In genomic region chr5:67246108-67246507, GRCh38 we compare ENCODE assay signal across 8 cellular contexts. TPM values are rescaled to one million over a fixed set of nuclear protein-coding genes. Genes with fewer than 3 reads are reported as not detected.
A peak's percentile ranks its signal among the peaks of the same experiment; 100 is the strongest.
DNase-seq lines count a peak whose midpoint lies in the region; ATAC-seq and TF ChIP-seq lines count a peak whose summit lies in the region.

No MANE protein-coding gene starts in this region.

- CTCF ChIA-PET in PC-3 (lab: Charles Lee): interaction anchor here (0.6 to 1.0 kb wide), 4 partner anchors 25 to 1007 kb away, joined by 3 to 6 read pairs (median 4); partner anchors contain the start of gene PIK3R1

- TF ChIP-seq POLR2A in lower leg skin (IDR thresholded peaks at IDR 0.05): no peak

- H3K4me3 ChIP-seq in DOHH2 (ENCODE audit: low read length) (no peak overlapping the region), PC-3 (ENCODE audit: low read length) (no peak overlapping the region), dorsolateral prefrontal cortex (no peak overlapping the region), lower lobe of right lung (no peak overlapping the region), lower leg skin (ENCODE audit: low read depth, poor library complexity, severe bottlenecking) (no peak overlapping the region)

- DNase-seq in Kasumi-1 (lab: John Stamatoyannopoulos, UW) (peak; percentile 79 to 80), PC-3 (peak; percentile 70), dorsolateral prefrontal cortex (peak in 1 of 10 donors; percentile 40), lower lobe of right lung (no peak), lower leg skin (ENCODE audit: low spot score in 2 of 2) (no peak)

- H3F3A ChIP-seq in DOHH2 (ENCODE audit: control insufficient read depth, insufficient read depth) (no peaks in the 10 kb centered on the region), PC-3 (ENCODE audit: low read length, unreplicated experiment) (no peaks in the 10 kb centered on the region)

- 0 to 1% methylated on average over 2 of the region's 2 CpGs for WGBS in lower leg skin, 2 donors

- BruUV-seq in PC-3 (replicated peaks; lab: Mats Ljungman, UMichigan): no TSS peak

- H4K20me1 ChIP-seq in DOHH2 (ENCODE audit: control insufficient read depth, insufficient read depth, low read depth, low read length) (no peaks in the 10 kb centered on the region), PC-3 (ENCODE audit: low read length) (no peaks in the 10 kb centered on the region)

- no peaks in the 10 kb centered on the region for H3K9me2 ChIP-seq in DOHH2 (replicated peaks; ENCODE audit: control insufficient read depth, low read length)
- no peaks in the 10 kb centered on the region for H3K9me2 ChIP-seq in PC-3 (replicated peaks; ENCODE audit: low read length)

- TF ChIP-seq CTCF in DOHH2 (IDR thresholded peaks at IDR 0.05; ENCODE audit: low read depth, low read length, poor library complexity, severe bottlenecking) (peak; percentile 83), PC-3 (conservative IDR thresholded peaks at IDR 0.05; ENCODE audit: low read depth, low read length) (peak; percentile 79), dorsolateral prefrontal cortex (IDR thresholded peaks at IDR 0.05 in 54 of 56, conservative IDR thresholded peaks at IDR 0.05 in 2 of 56; ENCODE audit: low read depth in 1 of 56, partially characterized antibody in 56 of 56) (peak; percentile 74 to 100 (median 90)), lower lobe of right lung (IDR thresholded peaks at IDR 0.05) (peak; percentile 76), lower leg skin (IDR thresholded peaks at IDR 0.05) (no peak)

- H3K36me3 ChIP-seq in DOHH2 (ENCODE audit: control insufficient read depth, low read length) (no peaks in the 10 kb centered on the region), PC-3 (ENCODE audit: low read depth, low read length) (no peaks in the 10 kb centered on the region), lower lobe of right lung (no peaks in the 10 kb centered on the region)

- peak; percentile 28; the same call in 1 of the 2 replicates for ATAC-seq in PC-3
- ATAC-seq in lower lobe of right lung: peak; percentile 49 to 78
- ATAC-seq in HG03025 (IDR thresholded peaks at IDR 0.05; ENCODE audit: low FRiP score, unreplicated experiment): no peak
- no peak for ATAC-seq in HG02973 (IDR thresholded peaks at IDR 0.05; ENCODE audit: unreplicated experiment)

- H3K4me1 ChIP-seq in DOHH2 (ENCODE audit: control insufficient read depth, low read length) (no peaks in the 10 kb centered on the region), PC-3 (ENCODE audit: insufficient read depth, low read length) (no peaks in the 10 kb centered on the region), lower lobe of right lung (peaks cover 37% of the 10 kb centered on the region)

- no peaks in the 10 kb centered on the region for H3K27me3 ChIP-seq in DOHH2 (ENCODE audit: control insufficient read depth, low read length)
- H3K27me3 ChIP-seq in PC-3 (ENCODE audit: low read length): no peaks in the 10 kb centered on the region
- no peaks in the 10 kb centered on the region for H3K27me3 ChIP-seq in dorsolateral prefrontal cortex
- H3K27me3 ChIP-seq in lower lobe of right lung (ENCODE audit: low read depth): no peaks in the 10 kb centered on the region

- H3K9me3 ChIP-seq in DOHH2 (ENCODE audit: control insufficient read depth, insufficient read depth, low read length): no peaks in the 10 kb centered on the region
- H3K9me3 ChIP-seq in PC-3 (ENCODE audit: low read length): no peaks in the 10 kb centered on the region
- no peaks in the 10 kb centered on the region for H3K9me3 ChIP-seq in lower lobe of right lung

- no peak overlapping the region for H2AFZ ChIP-seq in PC-3 (ENCODE audit: low read length)

- H3K27ac ChIP-seq in DOHH2 (ENCODE audit: low read depth, low read length): no peak overlapping the region
- no peak overlapping the region for H3K27ac ChIP-seq in PC-3 (ENCODE audit: low read length)
- H3K27ac ChIP-seq in dorsolateral prefrontal cortex: peak overlapping the region in 58 of 59 donors; percentile 18 to 96 (median 81)
- peak overlapping the region; percentile 10 for H3K27ac ChIP-seq in lower lobe of right lung

- POLR2A ChIA-PET in PC-3 (lab: Charles Lee; ENCODE audit: unreplicated experiment): no interaction called here

- H3K4me2 ChIP-seq in DOHH2 (ENCODE audit: low read length) (no peak overlapping the region), PC-3 (ENCODE audit: low read length) (no peak overlapping the region)

- no peaks in the 10 kb centered on the region for H3K79me2 ChIP-seq in DOHH2 (ENCODE audit: control insufficient read depth, low read length)
- H3K79me2 ChIP-seq in PC-3 (ENCODE audit: low read length): no peaks in the 10 kb centered on the region

- H3K9ac ChIP-seq in PC-3 (ENCODE audit: low read length): no peak overlapping the region

- intact Hi-C loops in PC-3 (cut with micrococcal nuclease) (loop anchor here (1.0 to 5.0 kb wide), 2 partner anchors 1006 to 1026 kb away; no protein-coding TSS in a partner anchor), dorsolateral prefrontal cortex (cut with DNase I) (loop anchor here (5.0 to 10.0 kb wide), 6 partner anchors 36 to 1009 kb away; no protein-coding TSS in a partner anchor), lower lobe of right lung (cut with DNase I) (loop anchor here (10.0 kb wide), 1 partner anchor 1009 kb away; no protein-coding TSS in a partner anchor), lower leg skin (cut with DNase I; ENCODE audit: low total_unique reads) (loop anchor here (10.0 kb wide), 1 partner anchor 1019 kb away; no protein-coding TSS in a partner anchor)

RNA-seq across cellular contexts. Expression of gene CD180, which starts 49.5 kb away (rescaled TPM):
- total RNA-seq in PC-3 (2014; rRNA removed) (not detected in 2 replicates), dorsolateral prefrontal cortex (1 to 10 TPM in 35 of 120 experiments, under 1 TPM in 84, not detected in 1; 0.16 to 3.3 (median 0.61) TPM), lower lobe of right lung (4.9 TPM), lower leg skin (under 1 TPM; 0.08 to 0.42 (median 0.27) TPM)

Comparison
In these comparisons a context has a peak if more than half of its experiments do, and no peak if none do; other contexts are left out.
1. H3K27ac ChIP-seq: peak in dorsolateral prefrontal cortex (58 of 59) and lower lobe of right lung (single experiment); none in DOHH2 (single experiment) and PC-3 (single experiment).
2. CTCF ChIP-seq: peak in DOHH2 (single experiment), PC-3 (single experiment), dorsolateral prefrontal cortex (56 of 56) and lower lobe of right lung (single experiment); none in lower leg skin (0 of 3).
3. DNase-seq: peak in Kasumi-1 (2 of 2) and PC-3 (single experiment); none in lower lobe of right lung (single experiment) and lower leg skin (0 of 2).
4. ATAC-seq: peak in PC-3 (single experiment) and lower lobe of right lung (2 of 2); none in HG03025 (single experiment) and HG02973 (single experiment).